8 cellular contexts compared by ENCODE assay signal in the genomic region with DNA sequence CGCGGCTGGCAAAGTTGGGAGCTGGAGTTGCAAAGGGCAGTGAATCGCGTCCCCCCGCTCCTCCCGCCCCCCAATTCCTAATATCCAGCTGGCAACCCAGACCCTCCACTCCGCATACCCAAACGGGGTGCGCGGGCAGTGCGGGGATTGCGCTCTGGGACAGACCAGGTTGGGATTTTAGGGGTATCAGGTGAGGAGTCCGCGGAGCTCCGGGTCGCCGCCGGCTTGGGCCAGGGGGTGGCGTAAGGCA. TPM values are rescaled to one million over a fixed set of nuclear protein-coding genes. Genes with fewer than 3 reads are reported as not detected.
A peak's percentile ranks its signal among the peaks of the same experiment; 100 is the strongest.
DNase-seq lines count a peak whose midpoint lies in the region; ATAC-seq lines count a peak whose summit lies in the region.

No MANE protein-coding gene starts in this region.

- H3K4me3 Mint-ChIP-seq in activated CD4-positive, alpha-beta memory T cell treated with anti-CD3 and anti-CD28 coated beads, Interleukin-2, amount 10 ng/mL, durations not matched to agents 7 days and 5 days: peak overlapping the region; percentile 93
- peak overlapping the region; percentile 90 to 99 for H3K4me3 Mint-ChIP-seq in stimulated activated naive CD8-positive, alpha-beta T cell treated with anti-CD3 and anti-CD28 coated beads, Interleukin-15, amount 100 ng/mL, for 72 hours

- peaks cover 8% of the 10 kb centered on the region for H3K4me1 ChIP-seq in iPS-15b (ENCODE audit: control insufficient read depth, insufficient read depth, low read length)

- H3K36me3 Mint-ChIP-seq in activated CD4-positive, alpha-beta memory T cell treated with anti-CD3 and anti-CD28 coated beads, Interleukin-2, amount 10 ng/mL, durations not matched to agents 7 days and 5 days (ENCODE audit: low read depth): peaks cover 44% of the 10 kb centered on the region

- no peaks in the 10 kb centered on the region for H3K27me3 Mint-ChIP-seq in activated CD4-positive, alpha-beta memory T cell treated with anti-CD3 and anti-CD28 coated beads, Interleukin-2, amount 10 ng/mL, durations not matched to agents 7 days and 5 days
- H3K27me3 Mint-ChIP-seq in stimulated activated naive CD8-positive, alpha-beta T cell treated with anti-CD3 and anti-CD28 coated beads, Interleukin-15, amount 100 ng/mL, for 72 hours: no peaks in the 10 kb centered on the region

- peak overlapping the region; percentile 57 for H3K9ac ChIP-seq in iPS-15b (ENCODE audit: low read depth, low read length)

- peak overlapping the region; percentile 70 for H3K4me3 ChIP-seq in iPS-15b (ENCODE audit: low read depth, low read length)

- peaks cover 5% of the 10 kb centered on the region for H3K27me3 ChIP-seq in iPS-15b (ENCODE audit: control insufficient read depth, insufficient read depth, low read length)

- peaks cover 64% of the 10 kb centered on the region for H3K4me1 Mint-ChIP-seq in activated CD4-positive, alpha-beta memory T cell treated with anti-CD3 and anti-CD28 coated beads, Interleukin-2, amount 10 ng/mL, durations not matched to agents 7 days and 5 days
- H3K4me1 Mint-ChIP-seq in stimulated activated naive CD8-positive, alpha-beta T cell treated with anti-CD3 and anti-CD28 coated beads, Interleukin-15, amount 100 ng/mL, for 72 hours: peaks cover 38% of the 10 kb centered on the region

- DNase-seq in DMS 273 treated with DMSO at 0.1 percent for 48 hours (lab: John Stamatoyannopoulos, UW) (peak; percentile 19), DMS 273 (lab: John Stamatoyannopoulos, UW; ENCODE audit: unreplicated experiment) (no peak), NCI-H510A treated with DMSO at 0.1 percent for 48 hours (lab: John Stamatoyannopoulos, UW) (no peak), NCI-H146 (lab: John Stamatoyannopoulos, UW) (no peak)
- DNase-seq in activated CD4-positive, alpha-beta memory T cell treated with anti-CD3 and anti-CD28 coated beads, Interleukin-2, amount 10 ng/mL, durations not matched to agents 7 days and 5 days: no peak
- no peak for DNase-seq in stimulated activated naive CD8-positive, alpha-beta T cell treated with anti-CD3 and anti-CD28 coated beads, Interleukin-15, amount 100 ng/mL, for 72 hours

- H3K9me3 ChIP-seq in iPS-15b (ENCODE audit: control insufficient read depth, insufficient read depth, low read length): no peaks in the 10 kb centered on the region

- no peak for ATAC-seq in stimulated activated naive CD8-positive, alpha-beta T cell treated with anti-CD3 and anti-CD28 coated beads, Interleukin-15, amount 100 ng/mL, for 72 hours
- no peak for ATAC-seq in HG03442 (IDR thresholded peaks at IDR 0.05; ENCODE audit: unreplicated experiment)

- CTCF ChIA-PET in activated CD4-positive, alpha-beta memory T cell treated with anti-CD3 and anti-CD28 coated beads, Interleukin-2, amount 10 ng/mL, durations not matched to agents 7 days and 5 days (lab: Charles Lee): interaction anchor here (0.9 to 8.0 kb wide), 25 partner anchors 9 to 1166 kb away, joined by 3 to 81 read pairs (median 8); no protein-coding TSS in a partner anchor

- POLR2A ChIA-PET in activated CD4-positive, alpha-beta memory T cell treated with anti-CD3 and anti-CD28 coated beads, Interleukin-2, amount 10 ng/mL, durations not matched to agents 7 days and 5 days (lab: Charles Lee): interaction anchor here (0.7 to 9.2 kb wide), 36 partner anchors 12 to 1167 kb away, joined by 3 to 209 read pairs (median 6); partner anchors contain the start of genes AGGF1, ANKRD31, POC5 and S100Z

- H3K9me3 Mint-ChIP-seq in activated CD4-positive, alpha-beta memory T cell treated with anti-CD3 and anti-CD28 coated beads, Interleukin-2, amount 10 ng/mL, durations not matched to agents 7 days and 5 days: no peaks in the 10 kb centered on the region
- H3K9me3 Mint-ChIP-seq in stimulated activated naive CD8-positive, alpha-beta T cell treated with anti-CD3 and anti-CD28 coated beads, Interleukin-15, amount 100 ng/mL, for 72 hours: no peaks in the 10 kb centered on the region

- no peaks in the 10 kb centered on the region for H3K36me3 ChIP-seq in iPS-15b (ENCODE audit: control insufficient read depth, insufficient read depth, low read length)

- H3K27ac Mint-ChIP-seq in activated CD4-positive, alpha-beta memory T cell treated with anti-CD3 and anti-CD28 coated beads, Interleukin-2, amount 10 ng/mL, durations not matched to agents 7 days and 5 days: peak overlapping the region; percentile 99
- peak overlapping the region; percentile 96 to 97 for H3K27ac Mint-ChIP-seq in stimulated activated naive CD8-positive, alpha-beta T cell treated with anti-CD3 and anti-CD28 coated beads, Interleukin-15, amount 100 ng/mL, for 72 hours

RNA-seq across cellular contexts. Expression of gene IQGAP2, which starts 0.6 kb away (rescaled TPM):
- 100 to 1,000 TPM; 118 to 124 TPM for total RNA-seq in activated CD4-positive, alpha-beta memory T cell treated with anti-CD3 and anti-CD28 coated beads, Interleukin-2, amount 10 ng/mL, durations not matched to agents 7 days and 5 days
